Comparison of ENCODE assay signal across 23 cellular contexts in genomic region chr16:9906218-9906617, GRCh38.
"Had no signal": no experiment of that assay in that cellular context is flagged by ENCODE, and none has a peak within 500 bp of the region (broad histone marks: within the 10 kb centered on the region; RNA-seq: fewer than 3 reads in every experiment).

No MANE protein-coding gene starts in this region.

- H3K4me3 ChIP-seq: gastrocnemius medialis, lung, neural progenitor cell, right lobe of liver, thoracic aorta, transverse colon, upper lobe of right lung, uterus had no signal

- ATAC-seq: effector memory CD8-positive, alpha-beta T cell; gastrocnemius medialis; left lobe of liver; naive thymus-derived CD4-positive, alpha-beta T cell; right lobe of liver; stimulated activated naive B cell treated with anti-CD40 and anti-IgM and Interleukin-4, amounts not matched to agents 10 μg/mL and 1 μg/mL and 100 μg/mL, for 72 hours; upper lobe of right lung had no signal

- H3K9ac ChIP-seq: neural progenitor cell, parathyroid adenoma had no signal

- H3K4me1 ChIP-seq: gastrocnemius medialis, neural progenitor cell, parathyroid adenoma, right lobe of liver, transverse colon, upper lobe of right lung had no signal

- H3K36me3 ChIP-seq: gastrocnemius medialis, neural progenitor cell, right lobe of liver, thoracic aorta, transverse colon, upper lobe of right lung, uterus had no signal

- DNase-seq: cortex of kidney; effector memory CD8-positive, alpha-beta T cell; erythroblast; foreskin fibroblast; gastrocnemius medialis; head of caudate nucleus; kidney; mesendoderm; midbrain; naive thymus-derived CD4-positive, alpha-beta T cell; right lobe of liver; small intestine; stimulated activated CD4-positive, alpha-beta T cell treated with anti-CD3 and anti-CD28 coated beads, Interleukin-15, amount 100 ng/mL, for 24 hours; stimulated activated CD4-positive, alpha-beta T cell treated with anti-CD3 and anti-CD28 coated beads, Interleukin-2, amount 100 ng/mL, for 48 hours; stimulated activated naive B cell treated with anti-CD40 and anti-IgM and Interleukin-4, amounts not matched to agents 10 μg/mL and 1 μg/mL and 100 μg/mL, for 72 hours; transverse colon; upper lobe of right lung; uterus had no signal

- H3K4me2 ChIP-seq: neural progenitor cell had no signal

- H2AFZ ChIP-seq: neural progenitor cell, parathyroid adenoma had no signal

- H3K27me3 ChIP-seq: gastrocnemius medialis, neural progenitor cell, right lobe of liver, transverse colon, upper lobe of right lung, uterus had no signal

- H3K27ac ChIP-seq: gastrocnemius medialis, neural progenitor cell, parathyroid adenoma, right lobe of liver, thoracic aorta, transverse colon, upper lobe of right lung, uterus had no signal

- H3K9me3 ChIP-seq: gastrocnemius medialis, right lobe of liver, thoracic aorta, transverse colon, upper lobe of right lung, uterus had no signal
